ENCODE assay signal across 8 cellular contexts in genomic region chr2:235669983-235670962, GRCh38.
A peak's percentile ranks its signal among the peaks of the same experiment; 100 is the strongest.
DNase-seq lines count a peak whose midpoint lies in the region; ATAC-seq and TF ChIP-seq lines count a peak whose summit lies in the region.

No MANE protein-coding gene starts in this region.

- no peak overlapping the region for H3K27ac Mint-ChIP-seq in activated T-cell treated with anti-CD3 and anti-CD28 coated beads, Interleukin-2, amount 50 U/mL, for 24 hours

- peak; percentile 20 to 61 (median 47) for TF ChIP-seq CTCF in prostate gland (IDR thresholded peaks at IDR 0.05)

- WGBS in right cardiac atrium, result under 1% methylated on average over 148 of the region's 148 CpGs
- WGBS in prostate gland, result 2% methylated on average over 72 of the region's 148 CpGs

- no peak overlapping the region for H3K4me3 Mint-ChIP-seq in activated T-cell treated with anti-CD3 and anti-CD28 coated beads, Interleukin-2, amount 50 U/mL, for 24 hours

- peaks cover 60% of the 10 kb centered on the region for H3K27me3 Mint-ChIP-seq in activated T-cell treated with anti-CD3 and anti-CD28 coated beads, Interleukin-2, amount 50 U/mL, for 24 hours

- H3K4me3 ChIP-seq in right cardiac atrium (ENCODE audit: low read length) (peak overlapping the region; percentile 85), prostate gland (peak overlapping the region; percentile 48 to 50)

- no peaks in the 10 kb centered on the region for H3K36me3 Mint-ChIP-seq in activated T-cell treated with anti-CD3 and anti-CD28 coated beads, Interleukin-2, amount 50 U/mL, for 24 hours (ENCODE audit: low read depth)

- H3K27me3 ChIP-seq in right cardiac atrium (ENCODE audit: control insufficient read depth, insufficient read depth) (no peaks in the 10 kb centered on the region), prostate gland (replicated peaks; ENCODE audit: insufficient read depth) (no peaks in the 10 kb centered on the region)

- TF ChIP-seq POLR2A in prostate gland (IDR thresholded peaks at IDR 0.05), result no peak

- H3K9me3 ChIP-seq in right cardiac atrium (ENCODE audit: control insufficient read depth, low read length) (no peaks in the 10 kb centered on the region), prostate gland (no peaks in the 10 kb centered on the region)

- no peaks in the 10 kb centered on the region for H3K9me3 Mint-ChIP-seq in activated T-cell treated with anti-CD3 and anti-CD28 coated beads, Interleukin-2, amount 50 U/mL, for 24 hours

- DNase-seq in NCI-H2107 treated with DMSO at 0.1 percent for 48 hours (lab: John Stamatoyannopoulos, UW; ENCODE audit: unreplicated experiment) (peak; percentile 7), NCI-H2107 (lab: John Stamatoyannopoulos, UW) (no peak), amygdala (lab: John Stamatoyannopoulos, UW) (peak in 35 of 56 donors; percentile 18 to 75 (median 40)), right cardiac atrium (peak; percentile 62 to 83 (median 83)), prostate gland (ENCODE audit: low spot score) (peak; percentile 49)
- no peak for DNase-seq in activated T-cell treated with anti-CD3 and anti-CD28 coated beads, Interleukin-2, amount 50 U/mL, for 24 hours
- no peak for DNase-seq in activated CD4-positive, CD25-positive, alpha-beta regulatory T cell treated with anti-CD3 and anti-CD28 coated beads, Interleukin-2, amount 50 U/mL, for 72 hours

- peaks cover 7% of the 10 kb centered on the region for H3K4me1 Mint-ChIP-seq in activated T-cell treated with anti-CD3 and anti-CD28 coated beads, Interleukin-2, amount 50 U/mL, for 24 hours (ENCODE audit: low read depth)

- H3K4me1 ChIP-seq in right cardiac atrium (ENCODE audit: control insufficient read depth, insufficient read depth, low read length), result peaks cover 1% of the 10 kb centered on the region
- H3K4me1 ChIP-seq in prostate gland (replicated peaks), result peaks cover 6% of the 10 kb centered on the region

- H3K27ac ChIP-seq in right cardiac atrium (ENCODE audit: low read length), result no peak overlapping the region
- H3K27ac ChIP-seq in prostate gland, result no peak overlapping the region

- intact Hi-C loops in right cardiac atrium (cut with DNase I), result loop anchor here in 3 of 4 donors (2.0 to 10.0 kb wide), 4 partner anchors 63 to 75 kb away; no protein-coding TSS in a partner anchor
- intact Hi-C loops in prostate gland (cut with DNase I), result loop anchor here (2.0 to 10.0 kb wide), 3 partner anchors 75 to 175 kb away; partner anchors contain the start of gene AGAP1

- no peaks in the 10 kb centered on the region for H3K36me3 ChIP-seq in prostate gland

- ATAC-seq in right cardiac atrium (peak; percentile 53 to 59), GM18498 (IDR thresholded peaks at IDR 0.05; ENCODE audit: unreplicated experiment) (no peak)

Comparison
In these comparisons a context has a peak if more than half of its experiments do, and no peak if none do; other contexts are left out.
1. DNase-seq: peak in NCI-H2107 treated with DMSO at 0.1 percent for 48 hours (single experiment), amygdala (35 of 56), right cardiac atrium (3 of 3) and prostate gland (single experiment); none in NCI-H2107 (single experiment), activated T-cell treated with anti-CD3 and anti-CD28 coated beads, Interleukin-2, amount 50 U/mL, for 24 hours (single experiment) and activated CD4-positive, CD25-positive, alpha-beta regulatory T cell treated with anti-CD3 and anti-CD28 coated beads, Interleukin-2, amount 50 U/mL, for 72 hours (single experiment).